In genomic region chr7:139482662-139483466, GRCh38 we compare ENCODE assay signal across 8 cellular contexts. TPM values are rescaled to one million over a fixed set of nuclear protein-coding genes. Genes with fewer than 3 reads are reported as not detected.
DNase-seq lines count a peak whose midpoint lies in the region; ATAC-seq, FAIRE-seq and TF ChIP-seq lines count a peak whose summit lies in the region.

No MANE protein-coding gene starts in this region.

- H3K4me3 ChIP-seq in keratinocyte (ENCODE audit: control insufficient read depth in 2 of 3, extremely low read depth in 1 of 3, insufficient read depth in 2 of 3, low read depth in 1 of 3, low read length in 3 of 3): peak overlapping the region; percentile 32 to 59 (median 48)

- no peak overlapping the region for H3K27ac ChIP-seq in keratinocyte (ENCODE audit: control insufficient read depth, insufficient read depth, low read length)

- no peaks in the 10 kb centered on the region for H3K36me3 Mint-ChIP-seq in activated naive CD4-positive, alpha-beta T cell treated with anti-CD3 and anti-CD28 coated beads for 36 hours (ENCODE audit: low read depth)
- no peaks in the 10 kb centered on the region for H3K36me3 Mint-ChIP-seq in activated naive CD8-positive, alpha-beta T cell treated with anti-CD3 and anti-CD28 coated beads for 36 hours
- no peaks in the 10 kb centered on the region for H3K36me3 Mint-ChIP-seq in stimulated activated naive B cell treated with anti-CD40 and anti-IgM and Interleukin-4, amounts not matched to agents 10 μg/mL and 1 μg/mL and 100 μg/mL, for 72 hours

- no peaks in the 10 kb centered on the region for H3K9me3 ChIP-seq in keratinocyte (ENCODE audit: control insufficient read depth, low read depth, low read length)

- H3K27ac Mint-ChIP-seq in activated naive CD4-positive, alpha-beta T cell treated with anti-CD3 and anti-CD28 coated beads for 36 hours: no peak overlapping the region
- peak overlapping the region; percentile 34 for H3K27ac Mint-ChIP-seq in activated naive CD8-positive, alpha-beta T cell treated with anti-CD3 and anti-CD28 coated beads for 36 hours
- no peak overlapping the region for H3K27ac Mint-ChIP-seq in stimulated activated naive B cell treated with anti-CD40 and anti-IgM and Interleukin-4, amounts not matched to agents 10 μg/mL and 1 μg/mL and 100 μg/mL, for 72 hours

- H3K27me3 ChIP-seq in keratinocyte (ENCODE audit: control insufficient read depth, extremely low read depth, insufficient read depth, low read length): peaks cover 12% of the 10 kb centered on the region

- ATAC-seq in HG03521 (IDR thresholded peaks at IDR 0.05; ENCODE audit: unreplicated experiment): peak; percentile 29
- ATAC-seq in stimulated activated naive B cell treated with anti-CD40 and anti-IgM and Interleukin-4, amounts not matched to agents 10 μg/mL and 1 μg/mL and 100 μg/mL, for 72 hours (replicated peaks): peak; percentile 45 to 48

- H3K36me3 ChIP-seq in keratinocyte (ENCODE audit: control insufficient read depth in 2 of 2, extremely low read depth in 1 of 2, insufficient read depth in 2 of 2, low read length in 2 of 2): no peaks in the 10 kb centered on the region

- dilution Hi-C loops in keratinocyte (cut with MboI; ENCODE audit: extremely low pct_ligation_motif_present, low sequenced_read_pairs): no loop called here

- H3K9me3 Mint-ChIP-seq in activated naive CD4-positive, alpha-beta T cell treated with anti-CD3 and anti-CD28 coated beads for 36 hours: no peaks in the 10 kb centered on the region
- no peaks in the 10 kb centered on the region for H3K9me3 Mint-ChIP-seq in activated naive CD8-positive, alpha-beta T cell treated with anti-CD3 and anti-CD28 coated beads for 36 hours
- no peaks in the 10 kb centered on the region for H3K9me3 Mint-ChIP-seq in stimulated activated naive B cell treated with anti-CD40 and anti-IgM and Interleukin-4, amounts not matched to agents 10 μg/mL and 1 μg/mL and 100 μg/mL, for 72 hours

- H3K27me3 Mint-ChIP-seq in activated naive CD4-positive, alpha-beta T cell treated with anti-CD3 and anti-CD28 coated beads for 36 hours (ENCODE audit: low read depth): peaks cover 33% of the 10 kb centered on the region
- peaks cover 54% of the 10 kb centered on the region for H3K27me3 Mint-ChIP-seq in activated naive CD8-positive, alpha-beta T cell treated with anti-CD3 and anti-CD28 coated beads for 36 hours
- peaks cover 49 to 65% of the 10 kb centered on the region in 2 donors for H3K27me3 Mint-ChIP-seq in stimulated activated naive B cell treated with anti-CD40 and anti-IgM and Interleukin-4, amounts not matched to agents 10 μg/mL and 1 μg/mL and 100 μg/mL, for 72 hours

- DNase-seq in activated naive CD4-positive, alpha-beta T cell treated with anti-CD3 and anti-CD28 coated beads for 36 hours: peak; percentile 49
- no peak for DNase-seq in activated naive CD4-positive, alpha-beta T cell treated with Interleukin-2 at 50 U/mL for 16 hours
- DNase-seq in activated naive CD8-positive, alpha-beta T cell treated with anti-CD3 and anti-CD28 coated beads for 36 hours: peak; percentile 47
- no peak for DNase-seq in keratinocyte (ENCODE audit: low read depth, low spot score)
- DNase-seq in stimulated activated naive B cell treated with anti-CD40 and anti-IgM and Interleukin-4, amounts not matched to agents 10 μg/mL and 1 μg/mL and 100 μg/mL, for 72 hours: no peak
- no peak for DNase-seq in superior temporal gyrus (ENCODE audit: extremely low spot score)
- no peak for DNase-seq in medulla oblongata (ENCODE audit: extremely low spot score)

- intact Hi-C loops in activated naive CD4-positive, alpha-beta T cell treated with anti-CD3 and anti-CD28 coated beads for 36 hours (cut with micrococcal nuclease): loop anchor here (5.0 kb wide), 1 partner anchor 51 kb away; no protein-coding TSS in a partner anchor

- no peaks in the 10 kb centered on the region for H3K9me1 ChIP-seq in keratinocyte (ENCODE audit: control insufficient read depth, extremely low read depth, insufficient read depth, low read length)

- H3K4me2 ChIP-seq in keratinocyte (ENCODE audit: control insufficient read depth, extremely low read depth, insufficient read depth, low read depth, low read length): peak overlapping the region; percentile 55

- H3K4me1 Mint-ChIP-seq in activated naive CD4-positive, alpha-beta T cell treated with anti-CD3 and anti-CD28 coated beads for 36 hours (ENCODE audit: low read depth): peaks cover 2% of the 10 kb centered on the region
- H3K4me1 Mint-ChIP-seq in activated naive CD8-positive, alpha-beta T cell treated with anti-CD3 and anti-CD28 coated beads for 36 hours: peaks cover 2% of the 10 kb centered on the region
- H3K4me1 Mint-ChIP-seq in stimulated activated naive B cell treated with anti-CD40 and anti-IgM and Interleukin-4, amounts not matched to agents 10 μg/mL and 1 μg/mL and 100 μg/mL, for 72 hours: peaks cover 0 to 2% of the 10 kb centered on the region in 2 donors

- peak overlapping the region; percentile 73 for H2AFZ ChIP-seq in keratinocyte (ENCODE audit: control insufficient read depth, low read length)

- no peak for TF ChIP-seq CTCF in keratinocyte (optimal IDR thresholded peaks at IDR 0.05 in 1 of 3, IDR thresholded peaks at IDR 0.05 in 1 of 3, conservative IDR thresholded peaks at IDR 0.05 in 1 of 3; ENCODE audit: extremely low read depth in 1 of 3, insufficient read depth in 2 of 3, low read length in 3 of 3)

- peak overlapping the region; percentile 43 for H3K4me3 Mint-ChIP-seq in activated naive CD4-positive, alpha-beta T cell treated with anti-CD3 and anti-CD28 coated beads for 36 hours
- peak overlapping the region; percentile 50 for H3K4me3 Mint-ChIP-seq in activated naive CD8-positive, alpha-beta T cell treated with anti-CD3 and anti-CD28 coated beads for 36 hours
- H3K4me3 Mint-ChIP-seq in stimulated activated naive B cell treated with anti-CD40 and anti-IgM and Interleukin-4, amounts not matched to agents 10 μg/mL and 1 μg/mL and 100 μg/mL, for 72 hours: peak overlapping the region; percentile 28 to 44

- no peaks in the 10 kb centered on the region for H3K79me2 ChIP-seq in keratinocyte (ENCODE audit: control insufficient read depth, insufficient read depth, low read length)

- no peak for FAIRE-seq in keratinocyte (lab: Jason Lieb, UNC)

- CTCF ChIA-PET in activated naive CD4-positive, alpha-beta T cell treated with anti-CD3 and anti-CD28 coated beads for 36 hours (lab: Charles Lee): interaction anchor here (0.6 to 1.3 kb wide), 5 partner anchors 13 to 400 kb away, joined by 3 to 7 read pairs (median 4); no protein-coding TSS in a partner anchor

- no peaks in the 10 kb centered on the region for H4K20me1 ChIP-seq in keratinocyte (ENCODE audit: control insufficient read depth, extremely low read depth, insufficient read depth, low read length)

- no peak overlapping the region for H3K9ac ChIP-seq in keratinocyte (ENCODE audit: control insufficient read depth, extremely low read depth, insufficient read depth, low read length)

- peaks cover 5% of the 10 kb centered on the region for H3K4me1 ChIP-seq in keratinocyte (ENCODE audit: control insufficient read depth, extremely low read depth, insufficient read depth, low read length)

RNA-seq across cellular contexts. Expression of gene KLRG2, which starts 0.6 kb away (rescaled TPM):
- total RNA-seq in activated naive CD4-positive, alpha-beta T cell treated with anti-CD3 and anti-CD28 coated beads for 36 hours: under 1 TPM; 0.57 to 0.79 TPM
- under 1 TPM; 0.88 to 0.99 TPM for total RNA-seq in activated naive CD8-positive, alpha-beta T cell treated with anti-CD3 and anti-CD28 coated beads for 36 hours
- 0.37 to 3.0 TPM (median 0.63 TPM) in 3 replicates for polyA plus RNA-seq in keratinocyte
- 2.4 TPM for polyA plus RNA-seq in keratinocyte (2011; ENCODE audit: low read depth)
- polyA plus RNA-seq in keratinocyte (2011; cell fraction: cytosol; rRNA removed): 0.60 and 0.74 TPM in 2 replicates
- polyA plus RNA-seq in keratinocyte (2011; cell fraction: nucleus; rRNA removed): 0.98 and 1.7 TPM in 2 replicates
- polyA plus RNA-seq in keratinocyte (2012; ENCODE audit: low replicate concordance): 0.61 and 3.3 TPM in 2 replicates
- 0.13 to 2.0 TPM (median 0.64 TPM) in 3 replicates for polyA minus RNA-seq in keratinocyte
- polyA minus RNA-seq in keratinocyte (2011; cell fraction: cytosol; rRNA and poly(A)+ RNA removed): 2.7 TPM
- 2.0 and 2.1 TPM in 2 replicates for polyA minus RNA-seq in keratinocyte (2011; cell fraction: nucleus; rRNA and poly(A)+ RNA removed)

RNA-seq across cellular contexts. Expression of gene CLEC2L, which starts 40.6 kb away (rescaled TPM):
- total RNA-seq in activated naive CD4-positive, alpha-beta T cell treated with anti-CD3 and anti-CD28 coated beads for 36 hours: not detected
- total RNA-seq in activated naive CD8-positive, alpha-beta T cell treated with anti-CD3 and anti-CD28 coated beads for 36 hours: not detected
- polyA plus RNA-seq in keratinocyte: not detected in 3 replicates
- not detected for polyA plus RNA-seq in keratinocyte (2011; ENCODE audit: low read depth)
- polyA plus RNA-seq in keratinocyte (2011; cell fraction: cytosol; rRNA removed): not detected in 2 replicates
- not detected in 2 replicates for polyA plus RNA-seq in keratinocyte (2011; cell fraction: nucleus; rRNA removed)
- polyA plus RNA-seq in keratinocyte (2012; ENCODE audit: low replicate concordance): not detected in 2 replicates
- not detected in 3 replicates for polyA minus RNA-seq in keratinocyte
- polyA minus RNA-seq in keratinocyte (2011; cell fraction: cytosol; rRNA and poly(A)+ RNA removed): not detected
- not detected in 2 replicates for polyA minus RNA-seq in keratinocyte (2011; cell fraction: nucleus; rRNA and poly(A)+ RNA removed)

Comparison
In these comparisons a context has a peak if more than half of its experiments do, and no peak if none do; other contexts are left out.
1. DNase-seq: peak in activated naive CD4-positive, alpha-beta T cell treated with anti-CD3 and anti-CD28 coated beads for 36 hours (single experiment) and activated naive CD8-positive, alpha-beta T cell treated with anti-CD3 and anti-CD28 coated beads for 36 hours (single experiment); none in activated naive CD4-positive, alpha-beta T cell treated with Interleukin-2 at 50 U/mL for 16 hours (single experiment), keratinocyte (single experiment), stimulated activated naive B cell treated with anti-CD40 and anti-IgM and Interleukin-4, amounts not matched to agents 10 μg/mL and 1 μg/mL and 100 μg/mL, for 72 hours (single experiment), superior temporal gyrus (single experiment) and medulla oblongata (single experiment).
2. Peak in every context shown above with its lines, with median percentiles within 50 percentile points of each other: H3K4me3 Mint-ChIP-seq.